ENCODE assay signal across 25 cellular contexts in the genomic region with DNA sequence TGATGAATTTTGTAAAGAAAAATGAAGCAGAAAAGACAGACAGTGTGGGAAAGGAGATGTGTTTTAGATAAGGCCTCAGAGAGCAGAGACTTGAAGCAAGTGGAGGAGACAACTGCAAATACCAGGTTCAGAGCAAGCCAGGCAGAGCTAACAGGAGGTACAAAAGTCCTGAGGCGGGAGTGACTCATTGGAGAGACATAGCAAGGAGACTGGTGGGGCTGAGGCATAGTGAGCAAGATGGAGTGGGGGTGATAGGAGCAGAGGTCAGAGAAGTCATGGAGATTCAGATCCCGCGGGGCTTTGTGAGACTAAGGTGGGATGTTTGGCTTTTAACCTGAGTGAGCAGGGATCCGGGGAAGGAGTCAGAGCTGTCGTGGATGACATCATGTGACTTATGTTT.
"Had no signal": no experiment of that assay in that cellular context is flagged by ENCODE, and none has a peak within 500 bp of the region (broad histone marks: within the 10 kb centered on the region; RNA-seq: fewer than 3 reads in every experiment).

No MANE protein-coding gene starts in this region.

- H3K27ac ChIP-seq: esophagus muscularis mucosa, left ventricle myocardium inferior, right atrium auricular region, stomach, thyroid gland, upper lobe of left lung, vagina had no signal

- FAIRE-seq: islet of Langerhans had no signal

- ATAC-seq: mucosa of descending colon; natural killer cell treated with Interleukin-12 subunit alpha and Interleukin-12 subunit beta and Interleukin-15 and Interleukin-18, amount 100 ng/mL, for 72 hours; stimulated activated naive B cell treated with anti-CD40 and anti-IgM and Interleukin-4, amounts not matched to agents 10 μg/mL and 1 μg/mL and 100 μg/mL, for 72 hours had no signal

- DNase-seq: activated CD4-positive, alpha-beta memory T cell treated with anti-CD3 and anti-CD28 coated beads, Interleukin-2, amount 10 ng/mL, durations not matched to agents 7 days and 5 days; activated CD4-positive, alpha-beta T cell treated with anti-CD3 and anti-CD28 coated beads, Interleukin-2, amount 10 ng/mL, durations not matched to agents 24 days and 14 days; activated CD4-positive, CD25-positive, alpha-beta regulatory T cell treated with anti-CD3 and anti-CD28 coated beads, Interleukin-2, amount 50 U/mL, for 72 hours; activated CD8-positive, alpha-beta memory T cell treated with anti-CD3 and anti-CD28 coated beads, Interleukin-2, amount 50 U/mL, for 48 hours; activated gamma-delta T cell treated with Interleukin-2 at 50 U/mL for 16 hours; activated naive CD4-positive, alpha-beta T cell treated with anti-CD3 and anti-CD28 coated beads, Interleukin-2, amount 50 U/mL, for 16 hours; activated T-cell treated with anti-CD3 and anti-CD28 coated beads, Interleukin-2, amount 50 U/mL, for 24 hours; amniotic stem cell; central memory CD4-positive, alpha-beta T cell; foreskin melanocyte; left ventricle myocardium inferior; mucosa of descending colon; stimulated activated CD4-positive, alpha-beta T cell treated with anti-CD3 and anti-CD28 coated beads, Interleukin-1b, Interleukin-23, amount 100 ng/mL, for 48 hours; stimulated activated CD4-positive, alpha-beta T cell treated with anti-CD3 and anti-CD28 coated beads, Interleukin-4, amount 100 ng/mL, for 4 hours; stimulated activated CD8-positive, alpha-beta memory T cell treated with anti-CD3 and anti-CD28 coated beads, Interleukin-4, amount 100 ng/mL, for 48 hours; stimulated activated naive B cell treated with anti-CD40 and anti-IgM and Interleukin-4, amounts not matched to agents 10 μg/mL and 1 μg/mL and 100 μg/mL, for 72 hours; stomach; T-helper 9 cell; thyroid gland; upper lobe of left lung had no signal

- H3K27me3 ChIP-seq: right atrium auricular region, thyroid gland, upper lobe of left lung, vagina had no signal

- H3K4me1 ChIP-seq: esophagus muscularis mucosa, left ventricle myocardium inferior, right atrium auricular region, stomach, thyroid gland, upper lobe of left lung, vagina had no signal
